In genomic region chr12:94690199-94690695, GRCh38 we compare ENCODE assay signal across 1 cellular context.
TF ChIP-seq lines count a peak whose summit lies in the region.

No MANE protein-coding gene starts in this region.

TF ChIP-seq in GM12878, 131 proteins besides CTCF, POLR2A, EP300 and RAD21:
- TF ChIP-seq CEBPB (IDR thresholded peaks at IDR 0.05; ENCODE audit: borderline replicate concordance in 1 of 2, low read depth in 2 of 2, low read length in 2 of 2) (no peak), PAX5 (IDR thresholded peaks at IDR 0.05; ENCODE audit: borderline replicate concordance, low read depth, low read length) (no peak), LARP7 (IDR thresholded peaks at IDR 0.05) (no peak), HDAC6 (IDR thresholded peaks at IDR 0.05; ENCODE audit: unreplicated experiment) (no peak), NFXL1 (IDR thresholded peaks at IDR 0.05; ENCODE audit: borderline replicate concordance) (no peak), CHD4 (IDR thresholded peaks at IDR 0.05) (no peak), SUZ12 (IDR thresholded peaks at IDR 0.05; ENCODE audit: unreplicated experiment) (no peak), ZNF622 (IDR thresholded peaks at IDR 0.05) (no peak), KAT2A (conservative IDR thresholded peaks at IDR 0.05; ENCODE audit: control insufficient read depth, low read depth, low read length) (no peak), SMAD1 (IDR thresholded peaks at IDR 0.05; ENCODE audit: low read depth, partially characterized antibody) (no peak), RFX5 (IDR thresholded peaks at IDR 0.05; ENCODE audit: low read depth, low read length) (no peak), HDAC2 (IDR thresholded peaks at IDR 0.05) (no peak), PML (IDR thresholded peaks at IDR 0.05; ENCODE audit: low read length) (no peak), POLR2AphosphoS5 (IDR thresholded peaks at IDR 0.05; ENCODE audit: low read length) (no peak)
- TF ChIP-seq, protein P1, sequence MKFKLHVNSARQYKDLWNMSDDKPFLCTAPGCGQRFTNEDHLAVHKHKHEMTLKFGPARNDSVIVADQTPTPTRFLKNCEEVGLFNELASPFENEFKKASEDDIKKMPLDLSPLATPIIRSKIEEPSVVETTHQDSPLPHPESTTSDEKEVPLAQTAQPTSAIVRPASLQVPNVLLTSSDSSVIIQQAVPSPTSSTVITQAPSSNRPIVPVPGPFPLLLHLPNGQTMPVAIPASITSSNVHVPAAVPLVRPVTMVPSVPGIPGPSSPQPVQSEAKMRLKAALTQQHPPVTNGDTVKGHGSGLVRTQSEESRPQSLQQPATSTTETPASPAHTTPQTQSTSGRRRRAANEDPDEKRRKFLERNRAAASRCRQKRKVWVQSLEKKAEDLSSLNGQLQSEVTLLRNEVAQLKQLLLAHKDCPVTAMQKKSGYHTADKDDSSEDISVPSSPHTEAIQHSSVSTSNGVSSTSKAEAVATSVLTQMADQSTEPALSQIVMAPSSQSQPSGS (IDR thresholded peaks at IDR 0.05; ENCODE audit: low read length) = no peak
TF ChIP-seq in GM12878: peak in this region for 0.
